In genomic region chr13:105709181-105709580, GRCh38 we compare ENCODE assay signal across 33 cellular contexts.
"Had no signal": no experiment of that assay in that cellular context is flagged by ENCODE, and none has a peak within 500 bp of the region (broad histone marks: within the 10 kb centered on the region; RNA-seq: fewer than 3 reads in every experiment).

No MANE protein-coding gene starts in this region.

- H3K36me3 ChIP-seq: adrenal gland, ascending aorta, brain microvascular endothelial cell, breast epithelium, cardiac muscle cell had no signal

- FAIRE-seq: astrocyte had no signal

- H3K27ac ChIP-seq: adrenal gland, ascending aorta, body of pancreas, brain microvascular endothelial cell, breast epithelium, cardiac muscle cell had no signal

- ATAC-seq: activated naive CD4-positive, alpha-beta T cell treated with anti-CD3 and anti-CD28 coated beads, Interleukin-2, amount 50 U/mL, for 72 hours; activated naive CD8-positive, alpha-beta T cell treated with anti-CD3 and anti-CD28 coated beads, Interleukin-2, amount 50 U/mL, for 24 hours; activated T-cell treated with anti-CD3 and anti-CD28 coated beads, Interleukin-2, amount 50 U/mL, for 4 hours; activated T-cell treated with anti-CD3 and anti-CD28 coated beads, Interleukin-2, amount 50 U/mL, for 72 hours; activated T-helper 17 cell treated with anti-CD3 and anti-CD28 coated beads, Interleukin-2, amount 50 U/mL, for 72 hours; body of pancreas had no signal

- H3K27me3 ChIP-seq: adrenal gland, ascending aorta, body of pancreas, brain microvascular endothelial cell, breast epithelium, cardiac muscle cell had no signal

- DNase-seq: activated effector memory CD4-positive, alpha-beta T cell treated with anti-CD3 and anti-CD28 coated beads, Interleukin-2, amount 50 U/mL, for 16 hours; activated effector memory CD4-positive, alpha-beta T cell treated with Interleukin-2 at 50 U/mL for 16 hours; activated gamma-delta T cell; activated naive CD4-positive, alpha-beta T cell; activated naive CD4-positive, alpha-beta T cell treated with anti-CD3 and anti-CD28 coated beads for 36 hours; activated naive CD4-positive, alpha-beta T cell treated with anti-CD3 and anti-CD28 coated beads, Interleukin-2, amount 10 ng/mL, durations not matched to agents 7 days and 5 days; activated naive CD4-positive, alpha-beta T cell treated with anti-CD3 and anti-CD28 coated beads, Interleukin-2, amount 50 U/mL, for 16 hours; activated naive CD4-positive, alpha-beta T cell treated with Interleukin-2 at 50 U/mL for 16 hours; activated naive CD8-positive, alpha-beta T cell treated with anti-CD3 and anti-CD28 coated beads for 36 hours; activated naive CD8-positive, alpha-beta T cell treated with anti-CD3 and anti-CD28 coated beads, Interleukin-2, amount 10 ng/mL, durations not matched to agents 7 days and 5 days; activated naive CD8-positive, alpha-beta T cell treated with anti-CD3 and anti-CD28 coated beads, Interleukin-2, amount 50 U/mL, for 24 hours; activated T-cell treated with anti-CD3 and anti-CD28 coated beads for 4 hours; activated T-cell treated with anti-CD3 and anti-CD28 coated beads, Interleukin-2, amount 50 U/mL, for 1 hour; activated T-cell treated with anti-CD3 and anti-CD28 coated beads, Interleukin-2, amount 50 U/mL, for 24 hours; activated T-cell treated with anti-CD3 and anti-CD28 coated beads, Interleukin-2, amount 50 U/mL, for 4 hours; activated T-cell treated with anti-CD3 and anti-CD28 coated beads, Interleukin-2, amount 50 U/mL, for 48 hours; activated T-cell treated with anti-CD3 and anti-CD28 coated beads, Interleukin-2, amount 50 U/mL, for 72 hours; adrenal gland; amniotic stem cell; amygdala; anterior cingulate cortex; aorta; body of pancreas; brain microvascular endothelial cell; caudate nucleus; central memory CD4-positive, alpha-beta T cell; cerebellar nuclear complex had no signal

- H3K4me1 ChIP-seq: adrenal gland, ascending aorta, body of pancreas, breast epithelium had no signal

- H3K9me3 ChIP-seq: adrenal gland, ascending aorta, body of pancreas, breast epithelium had no signal

- H3K4me3 ChIP-seq: adrenal gland, ascending aorta, body of pancreas, breast epithelium, cardiac muscle cell had no signal
